In genomic region chr15:75704263-75704615, GRCh38 we compare ENCODE assay signal across 1 cellular context.
TF ChIP-seq lines count a peak whose summit lies in the region.

No MANE protein-coding gene starts in this region.

TF ChIP-seq in SK-N-SH treated with all-trans-retinoic acid at 6 μM for 48 hours, 23 proteins besides CTCF, POLR2A, EP300 and RAD21 (continued from another document):
- TF ChIP-seq ARNTL (CRISPR knock-in tag; IDR thresholded peaks at IDR 0.05; ENCODE audit: borderline replicate concordance, low read depth) = no peak
- TF ChIP-seq BACH2 (CRISPR knock-in tag; IDR thresholded peaks at IDR 0.05; ENCODE audit: borderline replicate concordance) = no peak
